Comparison of ENCODE assay signal across 1 cellular context in the genomic region with DNA sequence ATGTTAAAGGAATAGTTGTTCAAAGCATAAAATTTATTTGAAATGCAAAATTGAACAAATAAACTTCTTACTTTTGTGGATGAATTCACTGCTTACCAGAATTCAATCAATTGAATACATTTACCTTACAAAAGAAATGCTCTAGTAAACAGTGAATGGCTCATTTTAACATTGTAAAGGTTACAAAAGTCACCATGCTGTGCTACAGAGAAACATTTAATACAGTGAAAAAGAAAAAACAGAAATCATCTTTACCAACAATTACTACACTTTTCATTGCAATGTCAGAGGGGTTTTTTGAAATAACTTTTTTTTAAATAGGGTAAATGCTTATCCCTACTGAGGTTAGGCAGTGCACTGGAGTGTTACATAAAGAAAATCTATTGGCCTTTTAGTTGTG.
TF ChIP-seq lines count a peak whose summit lies in the region.

No MANE protein-coding gene starts in this region.

TF ChIP-seq in GM23338, 12 proteins besides CTCF, POLR2A, EP300 and RAD21 (continued from another document):
- TF ChIP-seq, protein P1, sequence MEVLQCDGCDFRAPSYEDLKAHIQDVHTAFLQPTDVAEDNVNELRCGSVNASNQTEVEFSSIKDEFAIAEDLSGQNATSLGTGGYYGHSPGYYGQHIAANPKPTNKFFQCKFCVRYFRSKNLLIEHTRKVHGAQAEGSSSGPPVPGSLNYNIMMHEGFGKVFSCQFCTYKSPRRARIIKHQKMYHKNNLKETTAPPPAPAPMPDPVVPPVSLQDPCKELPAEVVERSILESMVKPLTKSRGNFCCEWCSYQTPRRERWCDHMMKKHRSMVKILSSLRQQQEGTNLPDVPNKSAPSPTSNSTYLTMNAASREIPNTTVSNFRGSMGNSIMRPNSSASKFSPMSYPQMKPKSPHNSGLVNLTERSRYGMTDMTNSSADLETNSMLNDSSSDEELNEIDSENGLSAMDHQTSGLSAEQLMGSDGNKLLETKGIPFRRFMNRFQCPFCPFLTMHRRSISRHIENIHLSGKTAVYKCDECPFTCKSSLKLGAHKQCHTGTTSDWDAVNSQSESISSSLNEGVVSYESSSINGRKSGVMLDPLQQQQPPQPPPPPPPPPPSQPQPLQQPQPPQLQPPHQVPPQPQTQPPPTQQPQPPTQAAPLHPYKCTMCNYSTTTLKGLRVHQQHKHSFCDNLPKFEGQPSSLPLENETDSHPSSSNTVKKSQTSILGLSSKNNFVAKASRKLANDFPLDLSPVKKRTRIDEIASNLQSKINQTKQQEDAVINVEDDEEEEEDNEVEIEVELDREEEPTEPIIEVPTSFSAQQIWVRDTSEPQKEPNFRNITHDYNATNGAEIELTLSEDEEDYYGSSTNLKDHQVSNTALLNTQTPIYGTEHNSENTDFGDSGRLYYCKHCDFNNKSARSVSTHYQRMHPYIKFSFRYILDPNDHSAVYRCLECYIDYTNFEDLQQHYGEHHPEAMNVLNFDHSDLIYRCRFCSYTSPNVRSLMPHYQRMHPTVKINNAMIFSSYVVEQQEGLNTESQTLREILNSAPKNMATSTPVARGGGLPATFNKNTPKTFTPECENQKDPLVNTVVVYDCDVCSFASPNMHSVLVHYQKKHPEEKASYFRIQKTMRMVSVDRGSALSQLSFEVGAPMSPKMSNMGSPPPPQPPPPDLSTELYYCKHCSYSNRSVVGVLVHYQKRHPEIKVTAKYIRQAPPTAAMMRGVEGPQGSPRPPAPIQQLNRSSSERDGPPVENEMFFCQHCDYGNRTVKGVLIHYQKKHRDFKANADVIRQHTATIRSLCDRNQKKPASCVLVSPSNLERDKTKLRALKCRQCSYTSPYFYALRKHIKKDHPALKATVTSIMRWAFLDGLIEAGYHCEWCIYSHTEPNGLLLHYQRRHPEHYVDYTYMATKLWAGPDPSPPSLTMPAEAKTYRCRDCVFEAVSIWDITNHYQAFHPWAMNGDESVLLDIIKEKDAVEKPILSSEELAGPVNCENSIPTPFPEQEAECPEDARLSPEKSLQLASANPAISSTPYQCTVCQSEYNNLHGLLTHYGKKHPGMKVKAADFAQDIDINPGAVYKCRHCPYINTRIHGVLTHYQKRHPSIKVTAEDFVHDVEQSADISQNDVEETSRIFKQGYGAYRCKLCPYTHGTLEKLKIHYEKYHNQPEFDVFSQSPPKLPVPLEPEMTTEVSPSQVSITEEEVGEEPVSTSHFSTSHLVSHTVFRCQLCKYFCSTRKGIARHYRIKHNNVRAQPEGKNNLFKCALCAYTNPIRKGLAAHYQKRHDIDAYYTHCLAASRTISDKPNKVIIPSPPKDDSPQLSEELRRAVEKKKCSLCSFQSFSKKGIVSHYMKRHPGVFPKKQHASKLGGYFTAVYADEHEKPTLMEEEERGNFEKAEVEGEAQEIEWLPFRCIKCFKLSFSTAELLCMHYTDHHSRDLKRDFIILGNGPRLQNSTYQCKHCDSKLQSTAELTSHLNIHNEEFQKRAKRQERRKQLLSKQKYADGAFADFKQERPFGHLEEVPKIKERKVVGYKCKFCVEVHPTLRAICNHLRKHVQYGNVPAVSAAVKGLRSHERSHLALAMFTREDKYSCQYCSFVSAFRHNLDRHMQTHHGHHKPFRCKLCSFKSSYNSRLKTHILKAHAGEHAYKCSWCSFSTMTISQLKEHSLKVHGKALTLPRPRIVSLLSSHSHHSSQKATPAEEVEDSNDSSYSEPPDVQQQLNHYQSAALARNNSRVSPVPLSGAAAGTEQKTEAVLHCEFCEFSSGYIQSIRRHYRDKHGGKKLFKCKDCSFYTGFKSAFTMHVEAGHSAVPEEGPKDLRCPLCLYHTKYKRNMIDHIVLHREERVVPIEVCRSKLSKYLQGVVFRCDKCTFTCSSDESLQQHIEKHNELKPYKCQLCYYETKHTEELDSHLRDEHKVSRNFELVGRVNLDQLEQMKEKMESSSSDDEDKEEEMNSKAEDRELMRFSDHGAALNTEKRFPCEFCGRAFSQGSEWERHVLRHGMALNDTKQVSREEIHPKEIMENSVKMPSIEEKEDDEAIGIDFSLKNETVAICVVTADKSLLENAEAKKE (CRISPR knock-in tag; IDR thresholded peaks at IDR 0.05), result no peak
